Comparison of ENCODE assay signal across 1 cellular context in the genomic region with DNA sequence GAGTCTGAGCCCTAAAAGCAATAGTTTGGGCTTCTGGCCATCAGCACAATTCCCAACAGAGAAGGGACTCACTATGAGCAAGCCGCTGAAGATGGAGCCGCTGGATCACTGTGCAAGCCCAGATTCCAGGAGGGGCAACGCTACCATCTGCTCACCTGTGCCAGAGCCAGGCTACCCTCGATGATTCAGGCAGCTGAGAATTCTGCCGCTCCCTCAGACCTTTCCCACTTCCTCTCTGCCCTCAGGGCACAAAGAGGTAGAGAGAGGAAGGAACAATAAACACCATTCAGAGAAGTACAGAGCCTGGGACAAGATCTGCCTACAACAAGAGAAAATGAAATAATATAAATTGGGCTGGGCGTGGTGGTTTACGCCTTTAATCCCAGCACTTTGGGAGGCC.
TF ChIP-seq lines count a peak whose summit lies in the region.

No MANE protein-coding gene starts in this region.

TF ChIP-seq in SK-N-SH, 30 proteins besides CTCF, POLR2A, EP300 and RAD21 (continued from another document):
- TF ChIP-seq IRF3 (IDR thresholded peaks at IDR 0.05; ENCODE audit: low read depth, low read length) = no peak
- TF ChIP-seq, protein P1, sequence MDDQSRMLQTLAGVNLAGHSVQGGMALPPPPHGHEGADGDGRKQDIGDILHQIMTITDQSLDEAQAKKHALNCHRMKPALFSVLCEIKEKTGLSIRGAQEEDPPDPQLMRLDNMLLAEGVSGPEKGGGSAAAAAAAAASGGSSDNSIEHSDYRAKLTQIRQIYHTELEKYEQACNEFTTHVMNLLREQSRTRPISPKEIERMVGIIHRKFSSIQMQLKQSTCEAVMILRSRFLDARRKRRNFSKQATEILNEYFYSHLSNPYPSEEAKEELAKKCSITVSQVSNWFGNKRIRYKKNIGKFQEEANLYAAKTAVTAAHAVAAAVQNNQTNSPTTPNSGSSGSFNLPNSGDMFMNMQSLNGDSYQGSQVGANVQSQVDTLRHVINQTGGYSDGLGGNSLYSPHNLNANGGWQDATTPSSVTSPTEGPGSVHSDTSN (IDR thresholded peaks at IDR 0.05) = no peak
- TF ChIP-seq ZBTB33 (IDR thresholded peaks at IDR 0.05; ENCODE audit: borderline replicate concordance, low read depth) = no peak
